ENCODE assay signal across 8 cellular contexts in the genomic region with DNA sequence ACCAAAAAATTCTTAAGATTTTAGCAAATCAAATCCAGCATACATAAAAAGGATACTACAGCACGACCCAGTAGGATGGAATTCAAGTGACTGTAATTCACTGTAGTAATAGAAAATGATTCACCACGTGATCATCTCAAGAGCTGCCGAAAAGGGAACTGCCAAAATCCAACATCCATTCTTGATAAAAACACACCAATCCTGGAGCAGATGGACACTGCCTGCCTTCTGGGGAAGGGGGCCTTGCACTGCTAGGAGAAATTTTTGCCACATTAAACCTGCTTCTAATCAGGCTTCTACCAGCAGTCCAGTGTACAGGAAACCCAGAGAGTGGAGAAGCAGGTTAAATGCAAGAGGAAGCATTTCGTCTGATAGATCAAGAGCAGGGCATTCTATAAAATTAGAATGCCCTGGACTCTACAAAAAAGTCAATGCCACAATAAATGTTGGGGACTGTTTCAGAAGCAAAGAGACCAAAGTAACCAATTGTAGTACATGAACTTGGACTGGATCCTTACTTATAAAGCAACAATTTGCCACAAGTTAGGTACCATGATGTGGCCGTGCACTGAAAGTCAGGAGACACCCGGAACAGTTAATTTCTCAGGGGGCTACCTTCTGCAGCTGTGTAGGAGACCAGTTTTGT. TPM values are rescaled to one million over a fixed set of nuclear protein-coding genes. Genes with fewer than 3 reads are reported as not detected.
DNase-seq lines count a peak whose midpoint lies in the region; ATAC-seq, FAIRE-seq and TF ChIP-seq lines count a peak whose summit lies in the region.
"Not testable (repeated sequence)": the region's sequence is repeated elsewhere in the genome, so short reads cannot be mapped to it uniquely, and the experiment has no call there.

No MANE protein-coding gene starts in this region.

- not testable (repeated sequence) for H3K27me3 ChIP-seq in CD4-positive, CD25-positive, alpha-beta regulatory T cell (ENCODE audit: control insufficient read depth, insufficient read depth, low read length); IMR-90 (ENCODE audit: control insufficient read depth, insufficient read depth, low read length); astrocyte (ENCODE audit: insufficient read depth, low read length); vagina

- intact Hi-C loops in IMR-90 (cut with micrococcal nuclease); vagina (cut with DNase I): not testable (repeated sequence)

- H2AK5ac ChIP-seq in IMR-90 (ENCODE audit: low read depth, low read length) = not testable (repeated sequence)

- no CpG with 5 or more reads among the region's 6 CpGs for WGBS in IMR-90 (ENCODE audit: extremely low coverage in 2 of 2, insufficient read length in 1 of 2), 2 experiments

- not testable (repeated sequence) for H2BK15ac ChIP-seq in IMR-90 (ENCODE audit: low read depth, low read length)

- not testable (repeated sequence) for H2BK120ac ChIP-seq in IMR-90 (ENCODE audit: low read depth, low read length)

- peak; percentile 20 for FAIRE-seq in astrocyte (lab: Jason Lieb, UNC)

- H3K79me1 ChIP-seq in IMR-90 (ENCODE audit: low read depth in 1 of 2, low read length in 2 of 2) = peaks cover 24 to 59% of the 10 kb centered on the region in 2 experiments

- peaks cover 20% of the 10 kb centered on the region for H3K9me1 ChIP-seq in IMR-90 (ENCODE audit: insufficient read depth, low read length)

- 0 out of 2 replicates have a peak overlapping the region, but pooled peaks have one; percentile 9 for H3K9ac ChIP-seq in IMR-90 (ENCODE audit: low read depth, low read length)
- not testable (repeated sequence) for H3K9ac ChIP-seq in astrocyte (ENCODE audit: low read length)

- dilution Hi-C loops in IMR-90 (cut with HindIII; ENCODE audit: low sequenced_read_pairs, unreplicated experiment) = not testable (repeated sequence)

- not testable (repeated sequence) for H4K91ac ChIP-seq in IMR-90 (ENCODE audit: insufficient read depth, low read depth, low read length)

- H3K4me3 Mint-ChIP-seq in CD4-positive, CD25-positive, alpha-beta regulatory T cell = peak overlapping the region; percentile 92 to 96 (median 92)
- H3K4me3 Mint-ChIP-seq in activated CD8-positive, alpha-beta T cell treated with anti-CD3 and anti-CD28 coated beads, Interleukin-2, amount 10 ng/mL, durations not matched to agents 7 days and 5 days = peak overlapping the region; percentile 51
- H3K4me3 Mint-ChIP-seq in astrocyte (ENCODE audit: unreplicated experiment) = peak overlapping the region; percentile 94
- H3K4me3 Mint-ChIP-seq in nephron = peak overlapping the region; percentile 85 to 91 (median 90)

- not testable (repeated sequence) for H4K5ac ChIP-seq in IMR-90 (ENCODE audit: low read depth, low read length)

- not testable (repeated sequence) for H3K56ac ChIP-seq in IMR-90 (ENCODE audit: extremely low read depth, insufficient read depth, low read length)

- H3K79me2 ChIP-seq in astrocyte (ENCODE audit: insufficient read depth, low read length) = peaks cover 13% of the 10 kb centered on the region

- H3K14ac ChIP-seq in IMR-90 (replicated peaks; ENCODE audit: low read depth, low read length) = not testable (repeated sequence)

- H3K18ac ChIP-seq in IMR-90 (ENCODE audit: low read depth, low read length) = not testable (repeated sequence)

- H3K4me3 ChIP-seq in CD4-positive, CD25-positive, alpha-beta regulatory T cell (ENCODE audit: low read depth, low read length) = peak overlapping the region; percentile 40
- H3K4me3 ChIP-seq in IMR-90 (ENCODE audit: insufficient read depth, low read depth, low read length); astrocyte (ENCODE audit: insufficient read depth, low read depth, low read length); vagina: not testable (repeated sequence)
- peak overlapping the region; percentile 33 for H3K4me3 ChIP-seq in fibroblast of the aortic adventitia (ENCODE audit: low read depth, low read length)

- H4K8ac ChIP-seq in IMR-90 (ENCODE audit: low read depth in 2 of 2, low read length in 2 of 2) = not testable (repeated sequence)

- TF ChIP-seq CTCF in IMR-90 (conservative IDR thresholded peaks at IDR 0.05; ENCODE audit: low read depth, low read length); astrocyte (IDR thresholded peaks at IDR 0.05; ENCODE audit: insufficient read depth, low read depth, low read length); fibroblast of the aortic adventitia (IDR thresholded peaks at IDR 0.05; ENCODE audit: insufficient read depth, low read length); nephron (IDR thresholded peaks at IDR 0.05; ENCODE audit: unreplicated experiment in 3 of 3); vagina (IDR thresholded peaks at IDR 0.05): not testable (repeated sequence)

- H2BK5ac ChIP-seq in IMR-90 (ENCODE audit: low read depth, low read length, poor library complexity, severe bottlenecking) = not testable (repeated sequence)

- H3K4me2 ChIP-seq in IMR-90 (ENCODE audit: low read depth, low read length) (peak overlapping the region; percentile 75), astrocyte (ENCODE audit: low read length) (peak overlapping the region; percentile 17)

- BruUV-seq in IMR-90 (replicated peaks; lab: Mats Ljungman, UMichigan) = not testable (repeated sequence)

- not testable (repeated sequence) for H3K9me3 Mint-ChIP-seq in CD4-positive, CD25-positive, alpha-beta regulatory T cell; activated CD8-positive, alpha-beta T cell treated with anti-CD3 and anti-CD28 coated beads, Interleukin-2, amount 10 ng/mL, durations not matched to agents 7 days and 5 days (ENCODE audit: insufficient read depth); astrocyte (ENCODE audit: unreplicated experiment); nephron

- not testable (repeated sequence) for ATAC-seq in CD4-positive, CD25-positive, alpha-beta regulatory T cell (ENCODE audit: low read depth in 2 of 2); IMR-90 (ENCODE audit: low read depth); activated CD8-positive, alpha-beta T cell treated with anti-CD3 and anti-CD28 coated beads, Interleukin-2, amount 10 ng/mL, durations not matched to agents 7 days and 5 days

- H3K4ac ChIP-seq in IMR-90 (ENCODE audit: low read depth, low read length) = not testable (repeated sequence)

- not testable (repeated sequence) for DNase-seq in CD4-positive, CD25-positive, alpha-beta regulatory T cell; IMR-90; astrocyte (ENCODE audit: low read depth)
- DNase-seq in SK-N-DZ (ENCODE audit: low spot score) = peak; percentile 0
- DNase-seq in activated CD8-positive, alpha-beta T cell treated with anti-CD3 and anti-CD28 coated beads, Interleukin-2, amount 10 ng/mL, durations not matched to agents 7 days and 5 days = peak; percentile 19
- peak; percentile 27 for DNase-seq in fibroblast of the aortic adventitia (ENCODE audit: low read depth)
- DNase-seq in vagina (ENCODE audit: extremely low spot score in 2 of 2) = peak; percentile 16 to 42

- H3K36me3 Mint-ChIP-seq in CD4-positive, CD25-positive, alpha-beta regulatory T cell; activated CD8-positive, alpha-beta T cell treated with anti-CD3 and anti-CD28 coated beads, Interleukin-2, amount 10 ng/mL, durations not matched to agents 7 days and 5 days (ENCODE audit: low read depth); astrocyte (ENCODE audit: low read depth, unreplicated experiment); nephron (ENCODE audit: low read depth): not testable (repeated sequence)

- TF ChIP-seq RAD21 in IMR-90 (IDR thresholded peaks at IDR 0.05; ENCODE audit: low read length) = not testable (repeated sequence)

- not testable (repeated sequence) for H3K27me3 Mint-ChIP-seq in CD4-positive, CD25-positive, alpha-beta regulatory T cell; activated CD8-positive, alpha-beta T cell treated with anti-CD3 and anti-CD28 coated beads, Interleukin-2, amount 10 ng/mL, durations not matched to agents 7 days and 5 days (ENCODE audit: low read depth); astrocyte (ENCODE audit: low read depth, unreplicated experiment); nephron (ENCODE audit: low read depth)

- not testable (repeated sequence) for H3K36me3 ChIP-seq in CD4-positive, CD25-positive, alpha-beta regulatory T cell (ENCODE audit: control insufficient read depth, insufficient read depth, low read length); IMR-90 (ENCODE audit: control insufficient read depth, insufficient read depth, low read length); astrocyte (ENCODE audit: insufficient read depth, low read length); vagina

- H3K4me1 ChIP-seq in CD4-positive, CD25-positive, alpha-beta regulatory T cell (ENCODE audit: control insufficient read depth, insufficient read depth, low read length, poor library complexity, severe bottlenecking) = peaks cover 39% of the 10 kb centered on the region
- H3K4me1 ChIP-seq in IMR-90 (ENCODE audit: control insufficient read depth, insufficient read depth, low read length) = peaks cover 18% of the 10 kb centered on the region
- H3K4me1 ChIP-seq in astrocyte (ENCODE audit: insufficient read depth, low read length) = peaks cover 20% of the 10 kb centered on the region
- H3K4me1 ChIP-seq in vagina = peaks cover 54% of the 10 kb centered on the region

- H2AK9ac ChIP-seq in IMR-90 (replicated peaks; ENCODE audit: low read depth, low read length, poor library complexity) = not testable (repeated sequence)

- H2BK20ac ChIP-seq in IMR-90 (ENCODE audit: low read depth, low read length) = not testable (repeated sequence)

- POLR2A ChIA-PET in IMR-90 (lab: Charles Lee; ENCODE audit: unreplicated experiment); activated CD8-positive, alpha-beta T cell treated with anti-CD3 and anti-CD28 coated beads, Interleukin-2, amount 10 ng/mL, durations not matched to agents 7 days and 5 days (lab: Charles Lee): not testable (repeated sequence)

- peaks cover 3 to 50% (median 27%) of the 10 kb centered on the region in 4 donors for H3K4me1 Mint-ChIP-seq in CD4-positive, CD25-positive, alpha-beta regulatory T cell
- H3K4me1 Mint-ChIP-seq in activated CD8-positive, alpha-beta T cell treated with anti-CD3 and anti-CD28 coated beads, Interleukin-2, amount 10 ng/mL, durations not matched to agents 7 days and 5 days (ENCODE audit: low read depth) = peaks cover 43% of the 10 kb centered on the region
- H3K4me1 Mint-ChIP-seq in astrocyte (ENCODE audit: low read depth, unreplicated experiment) (peaks cover 23% of the 10 kb centered on the region), nephron (peaks cover 27% of the 10 kb centered on the region)

- CTCF ChIA-PET in IMR-90 (lab: Yijun Ruan, JAX) = not testable (repeated sequence)
- CTCF ChIA-PET in activated CD8-positive, alpha-beta T cell treated with anti-CD3 and anti-CD28 coated beads, Interleukin-2, amount 10 ng/mL, durations not matched to agents 7 days and 5 days (lab: Charles Lee) = interaction anchor here (0.6 to 1.7 kb wide), 4 partner anchors 12 to 145 kb away, joined by 3 to 9 read pairs (median 4); partner anchors contain the start of gene ZNF74

- in situ Hi-C loops in IMR-90 (cut with MboI; ENCODE audit: low sequenced_read_pairs) = not testable (repeated sequence)

- H3K9me3 ChIP-seq in CD4-positive, CD25-positive, alpha-beta regulatory T cell (ENCODE audit: control insufficient read depth in 2 of 2, low read length in 2 of 2); IMR-90 (ENCODE audit: control insufficient read depth, insufficient read depth, low read length); astrocyte (ENCODE audit: insufficient read depth, low read depth, low read length); vagina: not testable (repeated sequence)

- H3K27ac ChIP-seq in CD4-positive, CD25-positive, alpha-beta regulatory T cell (ENCODE audit: insufficient read depth, low read length, poor library complexity, severe bottlenecking); IMR-90 (ENCODE audit: insufficient read depth, low read length); astrocyte (ENCODE audit: low read depth, low read length); vagina: not testable (repeated sequence)

- not testable (repeated sequence) for H2AFZ ChIP-seq in IMR-90 (replicated peaks; ENCODE audit: low read length, poor library complexity); astrocyte (ENCODE audit: low read depth, low read length)

- peak overlapping the region in 1 of 3 donors; percentile 52 for H3K27ac Mint-ChIP-seq in CD4-positive, CD25-positive, alpha-beta regulatory T cell
- not testable (repeated sequence) for H3K27ac Mint-ChIP-seq in activated CD8-positive, alpha-beta T cell treated with anti-CD3 and anti-CD28 coated beads, Interleukin-2, amount 10 ng/mL, durations not matched to agents 7 days and 5 days; astrocyte (ENCODE audit: unreplicated experiment)
- peak overlapping the region in 1 of 3 experiments; percentile 18 for H3K27ac Mint-ChIP-seq in nephron

- not testable (repeated sequence) for H3K23ac ChIP-seq in IMR-90 (ENCODE audit: low read depth, low read length)

- H4K20me1 ChIP-seq in IMR-90 (ENCODE audit: insufficient read depth, low read length) (peaks cover 16% of the 10 kb centered on the region), astrocyte (ENCODE audit: insufficient read depth, low read length) (peaks cover 28% of the 10 kb centered on the region)

- not testable (repeated sequence) for TF ChIP-seq POLR2A in IMR-90 (IDR thresholded peaks at IDR 0.05; ENCODE audit: low read depth, low read length); vagina (IDR thresholded peaks at IDR 0.05)

RNA-seq across cellular contexts. Expression of gene DGCR6L, which starts 1.7 kb away (rescaled TPM):
- total RNA-seq in CD4-positive, CD25-positive, alpha-beta regulatory T cell = 28.7 TPM
- 100 to 1,000 TPM; 106 to 123 (median 114) TPM for polyA plus RNA-seq in CD4-positive, CD25-positive, alpha-beta regulatory T cell
- 65.4 and 68.6 TPM in 2 replicates for total RNA-seq in IMR-90 (2012; rRNA removed)
- polyA plus RNA-seq in IMR-90 (2012; rRNA removed) = 80.4 and 95.2 TPM in 2 replicates
- 119 and 128 TPM in 2 replicates for polyA plus RNA-seq in IMR-90 (2012; cell fraction: cytosol; rRNA removed)
- 30.9 and 64.5 TPM in 2 replicates for polyA plus RNA-seq in IMR-90 (2012; cell fraction: nucleus; rRNA removed; ENCODE audit: low replicate concordance)
- polyA plus RNA-seq in SK-N-DZ (2014; cell fraction: cytosol; rRNA removed) = 52.4 and 68.6 TPM in 2 replicates
- polyA plus RNA-seq in SK-N-DZ (2014; cell fraction: nucleus; rRNA removed) = 65.0 and 66.5 TPM in 2 replicates
- 10 to 100 TPM; 50.4 to 56.3 TPM for total RNA-seq in activated CD8-positive, alpha-beta T cell treated with anti-CD3 and anti-CD28 coated beads, Interleukin-2, amount 10 ng/mL, durations not matched to agents 7 days and 5 days
- 33.3 and 33.7 TPM in 2 replicates for total RNA-seq in astrocyte
- 58.2 and 74.7 TPM in 2 replicates for total RNA-seq in fibroblast of the aortic adventitia (ENCODE audit: low replicate concordance)
- total RNA-seq in vagina = 39.8 TPM

RNA-seq across cellular contexts. Expression of gene RTN4R, which starts 50.0 kb away (rescaled TPM):
- total RNA-seq in CD4-positive, CD25-positive, alpha-beta regulatory T cell = 1.3 TPM
- 1 to 10 TPM; 1.2 to 3.3 (median 1.9) TPM for polyA plus RNA-seq in CD4-positive, CD25-positive, alpha-beta regulatory T cell
- total RNA-seq in IMR-90 (2012; rRNA removed) (0.18 and 0.28 TPM in 2 replicates), astrocyte (1.9 and 2.9 TPM in 2 replicates), fibroblast of the aortic adventitia (ENCODE audit: low replicate concordance) (0.09 TPM in 1 of 2 replicates, not detected in the other), vagina (4.2 TPM)
- 0.94 and 1.2 TPM in 2 replicates for polyA plus RNA-seq in IMR-90 (2012; rRNA removed)
- polyA plus RNA-seq in IMR-90 (2012; cell fraction: cytosol; rRNA removed) = 0.74 and 1.8 TPM in 2 replicates
- polyA plus RNA-seq in IMR-90 (2012; cell fraction: nucleus; rRNA removed; ENCODE audit: low replicate concordance) = 0.83 and 1.5 TPM in 2 replicates
- polyA plus RNA-seq in SK-N-DZ (2014; cell fraction: cytosol; rRNA removed) = 10.6 and 16.7 TPM in 2 replicates
- 8.3 and 9.4 TPM in 2 replicates for polyA plus RNA-seq in SK-N-DZ (2014; cell fraction: nucleus; rRNA removed)
- 1 to 10 TPM; 3.7 to 3.8 TPM for total RNA-seq in activated CD8-positive, alpha-beta T cell treated with anti-CD3 and anti-CD28 coated beads, Interleukin-2, amount 10 ng/mL, durations not matched to agents 7 days and 5 days
